ENCODE assay signal across 32 cellular contexts in the genomic region with DNA sequence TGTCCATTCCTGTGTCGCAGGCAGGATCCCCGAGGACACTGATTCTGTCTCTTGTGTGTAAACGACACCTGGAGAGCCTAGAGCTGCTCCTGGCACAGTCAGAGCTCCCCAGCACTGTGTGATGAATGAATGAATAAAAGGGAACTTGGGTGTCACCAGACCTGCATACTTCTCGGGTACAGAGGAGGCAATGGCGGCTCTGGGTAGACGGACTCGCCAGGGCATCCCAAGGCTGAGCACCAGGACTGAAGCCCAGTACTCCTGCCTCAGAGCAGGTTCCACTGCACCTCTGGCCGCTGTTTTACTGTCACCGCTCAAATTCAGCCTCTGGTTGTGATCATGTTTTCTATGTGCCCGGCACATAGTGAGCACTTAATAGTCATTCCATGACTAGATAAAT.
"Had no signal": no experiment of that assay in that cellular context is flagged by ENCODE, and none has a peak within 500 bp of the region (broad histone marks: within the 10 kb centered on the region; RNA-seq: fewer than 3 reads in every experiment).

No MANE protein-coding gene starts in this region.

- H3K27ac ChIP-seq: ascending aorta, breast epithelium, cardiac muscle cell, esophagus muscularis mucosa, foreskin keratinocyte, gastrocnemius medialis, WERI-Rb-1 had no signal

- H3K27me3 Mint-ChIP-seq: activated B cell treated with CpG ODN at 0.5 μM for 24 hours; activated naive CD8-positive, alpha-beta T cell treated with anti-CD3 and anti-CD28 coated beads, Interleukin-2, amount 10 ng/mL, durations not matched to agents 7 days and 5 days had no signal

- DNase-seq: activated B cell treated with CpG ODN at 0.5 μM for 24 hours; activated CD4-positive, alpha-beta T cell treated with anti-CD3 and anti-CD28 coated beads for 48 hours; activated CD4-positive, alpha-beta T cell treated with anti-CD3 and anti-CD28 coated beads, Interleukin-2, amount 50 U/mL, for 1 hour; activated CD4-positive, alpha-beta T cell treated with anti-CD3 and anti-CD28 coated beads, Interleukin-2, amount 50 U/mL, for 48 hours; activated CD8-positive, alpha-beta memory T cell treated with anti-CD3 and anti-CD28 coated beads for 24 hours; activated CD8-positive, alpha-beta T cell treated with anti-CD3 and anti-CD28 coated beads for 36 hours; activated effector memory CD4-positive, alpha-beta T cell treated with anti-CD3 and anti-CD28 coated beads, Interleukin-2, amount 50 U/mL, for 16 hours; activated naive CD4-positive, alpha-beta T cell treated with anti-CD3 and anti-CD28 coated beads for 36 hours; activated naive CD8-positive, alpha-beta T cell treated with anti-CD3 and anti-CD28 coated beads, Interleukin-2, amount 10 ng/mL, durations not matched to agents 7 days and 5 days; activated T-cell treated with anti-CD3 and anti-CD28 coated beads, Interleukin-2, amount 50 U/mL, for 4 hours; cortex of kidney; dermis blood vessel endothelial cell; effector CD4-positive, alpha-beta T cell; effector memory CD8-positive, alpha-beta T cell; erythroblast; foreskin keratinocyte; gastrocnemius medialis; glutamatergic neuron; T-helper 1 cell; T-helper 17 cell; T1000; WERI-Rb-1 had no signal

- H3K4me3 Mint-ChIP-seq: activated B cell treated with CpG ODN at 0.5 μM for 24 hours; activated CD8-positive, alpha-beta T cell treated with anti-CD3 and anti-CD28 coated beads for 36 hours; activated naive CD4-positive, alpha-beta T cell treated with anti-CD3 and anti-CD28 coated beads for 36 hours; activated naive CD4-positive, alpha-beta T cell treated with anti-CD3 and anti-CD28 coated beads, Interleukin-2, amount 50 U/mL, for 24 hours; activated naive CD8-positive, alpha-beta T cell treated with anti-CD3 and anti-CD28 coated beads, Interleukin-2, amount 10 ng/mL, durations not matched to agents 7 days and 5 days; activated T-cell treated with anti-CD3 and anti-CD28 coated beads, Interleukin-2, amount 50 U/mL, for 4 hours; activated T-helper 17 cell treated with anti-CD3 and anti-CD28 coated beads, Interleukin-2, amount 50 U/mL, for 72 hours; brain; central memory CD8-positive, alpha-beta T cell; effector memory CD8-positive, alpha-beta T cell; T-helper 17 cell; T-helper 2 cell treated with Interferon-gamma antibody and Interleukin-4, amounts not matched to agents 5 μg/mL and 100 μg/mL, for 36 hours had no signal

- H3K27me3 ChIP-seq: ascending aorta, breast epithelium, cardiac muscle cell, foreskin keratinocyte, gastrocnemius medialis had no signal

- H3K36me3 ChIP-seq: ascending aorta, breast epithelium, cardiac muscle cell, esophagus muscularis mucosa, gastrocnemius medialis, WERI-Rb-1 had no signal

- H3K36me3 Mint-ChIP-seq: brain had no signal

- H3K27ac Mint-ChIP-seq: activated B cell treated with CpG ODN at 0.5 μM for 24 hours; activated CD8-positive, alpha-beta T cell treated with anti-CD3 and anti-CD28 coated beads for 36 hours; activated naive CD4-positive, alpha-beta T cell treated with anti-CD3 and anti-CD28 coated beads for 36 hours; activated naive CD4-positive, alpha-beta T cell treated with anti-CD3 and anti-CD28 coated beads, Interleukin-2, amount 50 U/mL, for 24 hours; activated naive CD8-positive, alpha-beta T cell treated with anti-CD3 and anti-CD28 coated beads, Interleukin-2, amount 10 ng/mL, durations not matched to agents 7 days and 5 days; activated T-helper 17 cell treated with anti-CD3 and anti-CD28 coated beads, Interleukin-2, amount 50 U/mL, for 72 hours; effector memory CD8-positive, alpha-beta T cell; T-helper 17 cell; T-helper 2 cell treated with Interferon-gamma antibody and Interleukin-4, amounts not matched to agents 5 μg/mL and 100 μg/mL, for 36 hours had no signal

- H3K4me1 Mint-ChIP-seq: activated B cell treated with CpG ODN at 0.5 μM for 24 hours; activated naive CD4-positive, alpha-beta T cell treated with anti-CD3 and anti-CD28 coated beads, Interleukin-2, amount 50 U/mL, for 24 hours; activated naive CD8-positive, alpha-beta T cell treated with anti-CD3 and anti-CD28 coated beads, Interleukin-2, amount 10 ng/mL, durations not matched to agents 7 days and 5 days; activated T-helper 17 cell treated with anti-CD3 and anti-CD28 coated beads, Interleukin-2, amount 50 U/mL, for 72 hours; brain; central memory CD8-positive, alpha-beta T cell; T-helper 17 cell had no signal

- H3K4me3 ChIP-seq: ascending aorta, breast epithelium, cardiac muscle cell, esophagus muscularis mucosa, gastrocnemius medialis had no signal

- H3K9me3 ChIP-seq: gastrocnemius medialis had no signal

- H3K4me1 ChIP-seq: ascending aorta, breast epithelium, esophagus muscularis mucosa, foreskin keratinocyte, gastrocnemius medialis had no signal

- ATAC-seq: activated CD4-positive, CD25-positive, alpha-beta regulatory T cell treated with anti-CD3 and anti-CD28 coated beads, Interleukin-2, amount 50 U/mL, for 24 hours; activated CD8-positive, alpha-beta T cell treated with anti-CD3 and anti-CD28 coated beads for 36 hours; activated T-cell treated with anti-CD3 and anti-CD28 coated beads, Interleukin-2, amount 50 U/mL, for 4 hours; activated T-helper 17 cell treated with anti-CD3 and anti-CD28 coated beads, Interleukin-2, amount 50 U/mL, for 72 hours; effector memory CD8-positive, alpha-beta T cell; foreskin keratinocyte; gastrocnemius medialis; T-helper 17 cell had no signal
